ENCODE assay signal across 1 cellular context in the genomic region with DNA sequence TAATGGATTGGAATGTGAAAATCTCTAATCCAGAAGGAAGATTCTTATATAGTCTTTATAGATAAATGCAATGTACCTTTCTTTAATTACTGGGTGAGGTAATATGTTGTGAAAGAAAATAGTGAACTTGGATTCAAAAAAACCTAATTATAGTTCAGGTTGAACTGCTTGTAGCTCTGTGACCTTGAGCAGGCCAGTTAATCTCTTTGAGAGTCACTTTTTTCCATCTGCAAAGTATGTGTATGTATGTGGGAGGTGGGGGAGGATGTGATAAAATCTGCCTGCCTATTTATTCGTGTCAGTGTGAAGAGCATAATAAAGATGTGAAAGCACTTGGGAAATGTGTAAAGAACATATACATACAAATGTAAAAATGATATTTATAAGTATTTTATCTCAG.
A peak's percentile ranks its signal among the peaks of the same experiment; 100 is the strongest.
TF ChIP-seq lines count a peak whose summit lies in the region.

No MANE protein-coding gene starts in this region.

TF ChIP-seq in HepG2, 621 proteins besides CTCF, POLR2A, EP300 and RAD21 (continued from another document):
- TF ChIP-seq, protein P1, sequence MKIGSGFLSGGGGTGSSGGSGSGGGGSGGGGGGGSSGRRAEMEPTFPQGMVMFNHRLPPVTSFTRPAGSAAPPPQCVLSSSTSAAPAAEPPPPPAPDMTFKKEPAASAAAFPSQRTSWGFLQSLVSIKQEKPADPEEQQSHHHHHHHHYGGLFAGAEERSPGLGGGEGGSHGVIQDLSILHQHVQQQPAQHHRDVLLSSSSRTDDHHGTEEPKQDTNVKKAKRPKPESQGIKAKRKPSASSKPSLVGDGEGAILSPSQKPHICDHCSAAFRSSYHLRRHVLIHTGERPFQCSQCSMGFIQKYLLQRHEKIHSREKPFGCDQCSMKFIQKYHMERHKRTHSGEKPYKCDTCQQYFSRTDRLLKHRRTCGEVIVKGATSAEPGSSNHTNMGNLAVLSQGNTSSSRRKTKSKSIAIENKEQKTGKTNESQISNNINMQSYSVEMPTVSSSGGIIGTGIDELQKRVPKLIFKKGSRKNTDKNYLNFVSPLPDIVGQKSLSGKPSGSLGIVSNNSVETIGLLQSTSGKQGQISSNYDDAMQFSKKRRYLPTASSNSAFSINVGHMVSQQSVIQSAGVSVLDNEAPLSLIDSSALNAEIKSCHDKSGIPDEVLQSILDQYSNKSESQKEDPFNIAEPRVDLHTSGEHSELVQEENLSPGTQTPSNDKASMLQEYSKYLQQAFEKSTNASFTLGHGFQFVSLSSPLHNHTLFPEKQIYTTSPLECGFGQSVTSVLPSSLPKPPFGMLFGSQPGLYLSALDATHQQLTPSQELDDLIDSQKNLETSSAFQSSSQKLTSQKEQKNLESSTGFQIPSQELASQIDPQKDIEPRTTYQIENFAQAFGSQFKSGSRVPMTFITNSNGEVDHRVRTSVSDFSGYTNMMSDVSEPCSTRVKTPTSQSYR (CRISPR knock-in tag; IDR thresholded peaks at IDR 0.05; ENCODE audit: borderline replicate concordance): peak; percentile 36; the same call in 1 of the 2 replicates
- TF ChIP-seq ARNT2 (CRISPR knock-in tag; IDR thresholded peaks at IDR 0.05; ENCODE audit: low read depth) (no peak), TBX2 (CRISPR knock-in tag; IDR thresholded peaks at IDR 0.05; ENCODE audit: borderline replicate concordance) (no peak), NR2C2 (CRISPR knock-in tag; IDR thresholded peaks at IDR 0.05; ENCODE audit: borderline replicate concordance) (no peak), ZNF335 (CRISPR knock-in tag; IDR thresholded peaks at IDR 0.05) (no peak), GATAD2A (CRISPR knock-in tag; IDR thresholded peaks at IDR 0.05) (0 out of 2 replicates have a peak, but pooled peaks have one; percentile 12), ZSCAN21 (CRISPR knock-in tag; IDR thresholded peaks at IDR 0.05; ENCODE audit: borderline replicate concordance) (no peak), NFE2L2 (IDR thresholded peaks at IDR 0.05; ENCODE audit: low read length) (no peak), SNAPC2 (CRISPR knock-in tag; IDR thresholded peaks at IDR 0.05) (no peak)
